ENCODE assay signal across 21 cellular contexts in the genomic region with DNA sequence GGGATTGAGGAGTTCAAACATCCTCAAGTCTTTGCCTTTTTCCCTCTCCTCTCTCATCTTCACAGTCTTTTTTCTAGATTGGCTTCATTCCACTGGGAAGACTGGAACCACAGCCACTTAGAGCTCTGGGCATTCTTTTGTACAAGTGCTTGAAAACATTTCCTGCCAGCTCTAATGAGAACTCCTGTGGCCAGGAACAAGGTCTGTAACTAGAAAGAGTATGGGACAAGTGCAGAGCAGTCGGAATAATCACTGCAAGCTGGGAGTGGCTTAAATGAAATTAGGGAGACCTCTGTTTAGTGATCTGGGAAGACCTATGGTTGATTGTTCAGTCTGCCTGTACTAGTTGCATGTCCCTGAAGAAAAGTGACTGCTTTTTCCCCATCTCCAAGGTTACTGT. TPM values are rescaled to one million over a fixed set of nuclear protein-coding genes. Genes with fewer than 3 reads are reported as not detected.
"Had no signal": no experiment of that assay in that cellular context is flagged by ENCODE, and none has a peak within 500 bp of the region (broad histone marks: within the 10 kb centered on the region; RNA-seq: fewer than 3 reads in every experiment).

No MANE protein-coding gene starts in this region.

- H3K4me3 ChIP-seq: adrenal gland, esophagus squamous epithelium, hepatocyte, lung, thoracic aorta, upper lobe of left lung had no signal

- H3K27ac ChIP-seq: adrenal gland, esophagus squamous epithelium, hepatocyte, thoracic aorta, upper lobe of left lung, WERI-Rb-1 had no signal

- DNase-seq: activated CD4-positive, alpha-beta T cell treated with anti-CD3 and anti-CD28 coated beads for 1 hour; activated gamma-delta T cell treated with Interleukin-2 at 50 U/mL for 16 hours; activated T-cell treated with anti-CD3 and anti-CD28 coated beads, Interleukin-2, amount 50 U/mL, for 72 hours; adrenal gland; cerebellar nuclear complex; effector CD8-positive, alpha-beta T cell; esophagus squamous epithelium; left colon; midbrain; nephron progenitor cell; occipital lobe; posterior cingulate gyrus; stimulated activated naive B cell treated with anti-CD40 and anti-IgM and Interleukin-4, amounts not matched to agents 10 μg/mL and 1 μg/mL and 100 μg/mL, for 72 hours; SW 1271; T-helper 2 cell; upper lobe of left lung; WERI-Rb-1 had no signal

- H3K27ac Mint-ChIP-seq: activated naive CD4-positive, alpha-beta T cell treated with anti-CD3 and anti-CD28 coated beads, Interleukin-2, amount 50 U/mL, for 72 hours; activated T-cell treated with anti-CD3 and anti-CD28 coated beads, Interleukin-2, amount 50 U/mL, for 72 hours; nephron progenitor cell; stimulated activated naive B cell treated with anti-CD40 and anti-IgM and Interleukin-4, amounts not matched to agents 10 μg/mL and 1 μg/mL and 100 μg/mL, for 72 hours had no signal

- H3K4me2 ChIP-seq: hepatocyte had no signal

- H3K4me1 ChIP-seq: esophagus squamous epithelium, upper lobe of left lung had no signal

- H3K9me3 Mint-ChIP-seq: activated naive CD4-positive, alpha-beta T cell treated with anti-CD3 and anti-CD28 coated beads, Interleukin-2, amount 50 U/mL, for 72 hours; activated T-cell treated with anti-CD3 and anti-CD28 coated beads, Interleukin-2, amount 50 U/mL, for 72 hours; nephron progenitor cell; stimulated activated naive B cell treated with anti-CD40 and anti-IgM and Interleukin-4, amounts not matched to agents 10 μg/mL and 1 μg/mL and 100 μg/mL, for 72 hours had no signal

- H3K4me1 Mint-ChIP-seq: nephron progenitor cell; stimulated activated naive B cell treated with anti-CD40 and anti-IgM and Interleukin-4, amounts not matched to agents 10 μg/mL and 1 μg/mL and 100 μg/mL, for 72 hours had no signal

- H3K9me3 ChIP-seq: adrenal gland, esophagus squamous epithelium, thoracic aorta, upper lobe of left lung had no signal

- H3K36me3 ChIP-seq: adrenal gland, esophagus squamous epithelium, thoracic aorta, upper lobe of left lung, WERI-Rb-1 had no signal

- H2AFZ ChIP-seq: hepatocyte had no signal

- H3K4me3 Mint-ChIP-seq: activated T-cell treated with anti-CD3 and anti-CD28 coated beads, Interleukin-2, amount 50 U/mL, for 72 hours; nephron progenitor cell; stimulated activated naive B cell treated with anti-CD40 and anti-IgM and Interleukin-4, amounts not matched to agents 10 μg/mL and 1 μg/mL and 100 μg/mL, for 72 hours had no signal

- ATAC-seq: activated T-cell treated with anti-CD3 and anti-CD28 coated beads, Interleukin-2, amount 50 U/mL, for 72 hours; left colon; stimulated activated naive B cell treated with anti-CD40 and anti-IgM and Interleukin-4, amounts not matched to agents 10 μg/mL and 1 μg/mL and 100 μg/mL, for 72 hours had no signal

- H3K36me3 Mint-ChIP-seq: activated naive CD4-positive, alpha-beta T cell treated with anti-CD3 and anti-CD28 coated beads, Interleukin-2, amount 50 U/mL, for 72 hours; stimulated activated naive B cell treated with anti-CD40 and anti-IgM and Interleukin-4, amounts not matched to agents 10 μg/mL and 1 μg/mL and 100 μg/mL, for 72 hours had no signal

- H3K27me3 ChIP-seq: adrenal gland, hepatocyte, upper lobe of left lung had no signal

RNA-seq across cellular contexts. Expression of a gene that starts 47.7 kb away (rescaled TPM):
- polyA plus RNA-seq: hepatocyte had no signal
